Comparison of ENCODE assay signal across 9 cellular contexts in genomic region chr1:59043796-59044195, GRCh38.
A peak's percentile ranks its signal among the peaks of the same experiment; 100 is the strongest.
DNase-seq lines count a peak whose midpoint lies in the region; ATAC-seq and TF ChIP-seq lines count a peak whose summit lies in the region.
"Had no signal": no experiment of that assay in that cellular context is flagged by ENCODE, and none has a peak within 500 bp of the region (broad histone marks: within the 10 kb centered on the region; RNA-seq: fewer than 3 reads in every experiment).

No MANE protein-coding gene starts in this region.

- H2BK5ac ChIP-seq in H9 (ENCODE audit: insufficient read length, low read length) = no peak overlapping the region

- H3K27ac Mint-ChIP-seq in MCF 10A (ENCODE audit: low read depth, unreplicated experiment) = no peak overlapping the region
- H3K27ac Mint-ChIP-seq in H9 = no peak overlapping the region; a peak in 1 of 7 replicates

- no peak overlapping the region for H3K4me3 Mint-ChIP-seq in MCF 10A (ENCODE audit: unreplicated experiment)
- H3K4me3 Mint-ChIP-seq in H9 = no peak overlapping the region

- H3K4me1 ChIP-seq in liver (ENCODE audit: control insufficient read depth in 4 of 4, insufficient read depth in 4 of 4, low read length in 3 of 4) = peaks cover 0 to 21% (median 6%) of the 10 kb centered on the region in 4 donors
- peaks cover 0 to 5% (median 0%) of the 10 kb centered on the region in 4 donors for H3K4me1 ChIP-seq in tibial artery
- no peaks in the 10 kb centered on the region for H3K4me1 ChIP-seq in H9 (ENCODE audit: insufficient read depth, low read length)

- intact Hi-C loops in MCF 10A (cut with micrococcal nuclease) = loop anchor here (10.0 kb wide), 1 partner anchor 259 kb away; the partner anchor contains the start of gene JUN
- intact Hi-C loops in tibial artery (cut with DNase I; ENCODE audit: low total_unique reads) = no loop called here

- H3K4ac ChIP-seq in H9 (ENCODE audit: low read depth, low read length) = no peak overlapping the region

- no peak overlapping the region for H2AK5ac ChIP-seq in H9 (ENCODE audit: insufficient read length, low read length)

- WGBS in liver = 17% methylated on average over 4 of the region's 4 CpGs
- no CpG with 5 or more reads among the region's 4 CpGs for WGBS in H9 (ENCODE audit: extremely low coverage, insufficient read length, low lambda C conversion rate)

- H3K9me3 ChIP-seq in liver (ENCODE audit: control insufficient read depth in 4 of 4, low read length in 3 of 4) (no peaks in the 10 kb centered on the region), tibial artery (no peaks in the 10 kb centered on the region), H9 (ENCODE audit: control insufficient read depth, low read depth, low read length) (no peaks in the 10 kb centered on the region)

- H3K14ac ChIP-seq in H9 (ENCODE audit: insufficient read depth, low read length) = no peak overlapping the region

- DNase-seq in HT1080 (ENCODE audit: low read depth) (peak; percentile 75), MCF 10A (ENCODE audit: unreplicated experiment) (peak; percentile 93), tibial artery (peak; percentile 69 to 82), H9 (no peak), NCI-H2029 (lab: John Stamatoyannopoulos, UW) (no peak)
- DNase-seq: NCI-H1092 had no signal

- no peaks in the 10 kb centered on the region for H4K20me1 ChIP-seq in H9 (ENCODE audit: control insufficient read depth, insufficient read depth, insufficient read length)

- H3K27ac ChIP-seq in liver (ENCODE audit: low read depth in 1 of 2, low read length in 2 of 2) (peak overlapping the region; percentile 17 to 35), tibial artery (no peak overlapping the region), H9 (ENCODE audit: insufficient read length, low read depth, low read length) (no peak overlapping the region)

- H3K4me3 ChIP-seq in liver (ENCODE audit: low read depth in 1 of 3, low read length in 3 of 3) (no peak overlapping the region), tibial artery (no peak overlapping the region)

- H2BK15ac ChIP-seq in H9 (ENCODE audit: low read depth, low read length) = no peak overlapping the region

- H3K36me3 ChIP-seq in liver (ENCODE audit: control insufficient read depth in 4 of 4, insufficient read depth in 3 of 4, low read depth in 1 of 4, low read length in 3 of 4) (no peaks in the 10 kb centered on the region), tibial artery (no peaks in the 10 kb centered on the region)

- no peaks in the 10 kb centered on the region for H3K27me3 ChIP-seq in liver (ENCODE audit: control insufficient read depth in 4 of 4, insufficient read depth in 4 of 4, low read length in 3 of 4)
- H3K27me3 ChIP-seq in tibial artery = no peaks in the 10 kb centered on the region
- no peaks in the 10 kb centered on the region for H3K27me3 ChIP-seq in H9 (ENCODE audit: insufficient read depth, low read length)

- no peak overlapping the region for H2BK20ac ChIP-seq in H9 (ENCODE audit: low read depth, low read length, poor library complexity, severe bottlenecking)

- no TSS peak for BruUV-seq in MCF 10A (replicated peaks; lab: Mats Ljungman, UMichigan)

- H3K9me3 Mint-ChIP-seq in MCF 10A (ENCODE audit: unreplicated experiment) (no peaks in the 10 kb centered on the region), H9 (peaks cover 0 to 2% of the 10 kb centered on the region in 2 experiments; a peak in 3 of 5 replicates)

- no peak for ATAC-seq in GM21515 (IDR thresholded peaks at IDR 0.05; ENCODE audit: unreplicated experiment)
- no peak for ATAC-seq in GM21717 (IDR thresholded peaks at IDR 0.05; ENCODE audit: unreplicated experiment)

- CTCF ChIA-PET in MCF 10A (lab: Yijun Ruan, JAX) = interaction anchor here (1.3 kb wide), 1 partner anchor 115 kb away, joined by 4 read pairs; no protein-coding TSS in a partner anchor

- H3K9ac ChIP-seq in liver (ENCODE audit: low read depth in 1 of 2, low read length in 2 of 2) (no peak overlapping the region), H9 (ENCODE audit: extremely low read depth, insufficient read length, low read length) (no peak overlapping the region)

- no peaks in the 10 kb centered on the region for H3K36me3 Mint-ChIP-seq in MCF 10A (ENCODE audit: insufficient read depth, unreplicated experiment)
- H3K36me3 Mint-ChIP-seq in H9 (ENCODE audit: insufficient read depth in 1 of 3, low read depth in 3 of 3) = peaks cover 0 to 2% (median 2%) of the 10 kb centered on the region in 3 experiments; a peak in 2 of 7 replicates

- H4K5ac ChIP-seq in H9 (ENCODE audit: insufficient read length, low read depth, low read length) = no peak overlapping the region

- H2BK12ac ChIP-seq in H9 (ENCODE audit: insufficient read length, low read depth, low read length) = no peak overlapping the region

- no peak overlapping the region for H2AFZ ChIP-seq in H9 (ENCODE audit: low read length)

- no peak overlapping the region for H4K8ac ChIP-seq in H9 (replicated peaks; ENCODE audit: insufficient read length, low read depth, low read length)

- H3K79me2 ChIP-seq in H9 (ENCODE audit: insufficient read depth, low read length) = no peaks in the 10 kb centered on the region

- peak; percentile 47 to 67 for TF ChIP-seq RAD21 in liver (IDR thresholded peaks at IDR 0.05)

- no peak overlapping the region for H3K56ac ChIP-seq in H9 (ENCODE audit: insufficient read length, low read depth, low read length)

- no peak overlapping the region for H3K18ac ChIP-seq in H9 (ENCODE audit: insufficient read length, low read depth, low read length)

- H4K91ac ChIP-seq in H9 (ENCODE audit: insufficient read length, low read depth, low read length) = no peak overlapping the region

- no peaks in the 10 kb centered on the region for H3K79me1 ChIP-seq in H9 (ENCODE audit: insufficient read depth, low read depth, low read length, poor library complexity, severe bottlenecking)

- POLR2A ChIA-PET in MCF 10A (lab: Yijun Ruan, JAX) = interaction anchor here (0.6 to 1.3 kb wide), 8 partner anchors 10 to 814 kb away, joined by 3 to 5 read pairs (median 3); partner anchors contain the start of gene JUN

- no peaks in the 10 kb centered on the region for H3K27me3 Mint-ChIP-seq in MCF 10A (ENCODE audit: insufficient read depth, unreplicated experiment)
- peaks cover 4% of the 10 kb centered on the region for H3K27me3 Mint-ChIP-seq in H9 (ENCODE audit: low read depth)

- no peak overlapping the region for H3K23ac ChIP-seq in H9 (ENCODE audit: insufficient read length, low read depth, low read length)

- no peak overlapping the region for H2BK120ac ChIP-seq in H9 (ENCODE audit: low read depth, low read length, poor library complexity, severe bottlenecking)

- no peaks in the 10 kb centered on the region for H3K23me2 ChIP-seq in H9 (ENCODE audit: insufficient read length, low read depth, low read length, poor library complexity, severe bottlenecking)

- H3K4me2 ChIP-seq in H9 (ENCODE audit: insufficient read depth, insufficient read length, low read length) = no peak overlapping the region

- TF ChIP-seq CTCF in MCF 10A (IDR thresholded peaks at IDR 0.05; ENCODE audit: unreplicated experiment) (no peak), liver (IDR thresholded peaks at IDR 0.05; ENCODE audit: low read depth, low read length, missing input control) (no peak), tibial artery (IDR thresholded peaks at IDR 0.05) (no peak), H9 (conservative IDR thresholded peaks at IDR 0.05) (no peak)

- H3K4me1 Mint-ChIP-seq in MCF 10A (ENCODE audit: insufficient read depth, unreplicated experiment) (peaks cover 27% of the 10 kb centered on the region), H9 (peaks cover 3 to 8% of the 10 kb centered on the region in 2 experiments; a peak in 2 of 4 replicates)

- H3T11ph ChIP-seq in H9 (ENCODE audit: low read length) = no peak overlapping the region

TF ChIP-seq in liver, 16 proteins besides CTCF, POLR2A, EP300 and RAD21 (continues in another document):
- peak in 1 of 2 donors; percentile 47 for TF ChIP-seq EGR1 (IDR thresholded peaks at IDR 0.05; ENCODE audit: low read depth in 2 of 2)
- peak in 1 of 2 donors; percentile 84 for TF ChIP-seq JUND (IDR thresholded peaks at IDR 0.05)
- TF ChIP-seq REST (IDR thresholded peaks at IDR 0.05) = no peak
- no peak for TF ChIP-seq TAF1 (conservative IDR thresholded peaks at IDR 0.05)
- TF ChIP-seq NR2F2 (IDR thresholded peaks at IDR 0.05) = peak; percentile 52
- peak; percentile 74 for TF ChIP-seq MAX (IDR thresholded peaks at IDR 0.05)
- TF ChIP-seq HNF4A (conservative IDR thresholded peaks at IDR 0.05) = peak; percentile 75 to 83
- peak; percentile 24 for TF ChIP-seq FOXA2 (IDR thresholded peaks at IDR 0.05)
- TF ChIP-seq YY1 (IDR thresholded peaks at IDR 0.05) = peak; percentile 33
- TF ChIP-seq FOXA1 (IDR thresholded peaks at IDR 0.05) = peak; percentile 37

Comparison
In these comparisons a context has a peak if more than half of its experiments do, and no peak if none do; other contexts are left out.
1. DNase-seq: peak in HT1080 (single experiment), MCF 10A (single experiment) and tibial artery (2 of 2); none in H9 (single experiment) and NCI-H2029 (single experiment).
2. H3K27ac ChIP-seq: peak in liver (2 of 2); none in tibial artery (0 of 2) and H9 (single experiment).